In the genomic region with DNA sequence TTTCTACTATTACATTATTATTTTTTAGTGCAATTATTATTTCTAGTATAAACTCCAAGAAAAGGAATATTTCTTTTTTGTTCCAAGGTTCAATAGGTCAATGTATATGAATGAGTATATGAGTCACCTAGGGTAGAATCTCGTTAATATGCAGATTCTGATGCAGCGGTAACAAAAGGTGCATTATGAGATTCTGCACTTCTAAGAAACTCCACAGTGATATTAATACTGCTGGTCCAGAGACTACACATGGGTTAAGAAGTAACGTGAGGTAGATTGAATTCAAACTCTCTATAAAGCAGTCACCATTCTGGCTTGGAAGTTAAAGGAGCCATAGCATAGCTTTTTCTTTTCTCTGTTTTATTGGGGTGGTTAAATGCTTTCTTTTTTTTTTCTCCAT, we compare ENCODE assay signal across 35 cellular contexts.
"Had no signal": no experiment of that assay in that cellular context is flagged by ENCODE, and none has a peak within 500 bp of the region (broad histone marks: within the 10 kb centered on the region; RNA-seq: fewer than 3 reads in every experiment).

No MANE protein-coding gene starts in this region.

- H3K27me3 ChIP-seq: ascending aorta, cardiac muscle cell had no signal

- DNase-seq: activated B cell treated with CpG ODN at 0.5 μM for 24 hours; activated CD4-positive, alpha-beta memory T cell treated with anti-CD3 and anti-CD28 coated beads for 36 hours; activated CD4-positive, alpha-beta T cell treated with anti-CD3 and anti-CD28 coated beads for 4 hours; activated CD4-positive, alpha-beta T cell treated with anti-CD3 and anti-CD28 coated beads, Interleukin-2, amount 10 ng/mL, durations not matched to agents 24 days and 14 days; activated CD4-positive, alpha-beta T cell treated with anti-CD3 and anti-CD28 coated beads, Interleukin-2, amount 50 U/mL, for 1 hour; activated CD4-positive, alpha-beta T cell treated with anti-CD3 and anti-CD28 coated beads, Interleukin-2, amount 50 U/mL, for 4 hours; activated CD8-positive, alpha-beta memory T cell treated with anti-CD3 and anti-CD28 coated beads, Interleukin-2, amount 50 U/mL, for 4 hours; activated CD8-positive, alpha-beta T cell treated with anti-CD3 and anti-CD28 coated beads for 36 hours; activated effector memory CD4-positive, alpha-beta T cell treated with anti-CD3 and anti-CD28 coated beads, Interleukin-2, amount 50 U/mL, for 16 hours; activated naive CD4-positive, alpha-beta T cell treated with anti-CD3 and anti-CD28 coated beads, Interleukin-2, amount 10 ng/mL, durations not matched to agents 7 days and 5 days; activated naive CD4-positive, alpha-beta T cell treated with Interleukin-2 at 50 U/mL for 16 hours; activated naive CD8-positive, alpha-beta T cell treated with anti-CD3 and anti-CD28 coated beads, Interleukin-2, amount 10 ng/mL, durations not matched to agents 7 days and 5 days; activated naive CD8-positive, alpha-beta T cell treated with anti-CD3 and anti-CD28 coated beads, Interleukin-2, amount 50 U/mL, for 24 hours; activated T-cell treated with anti-CD3 and anti-CD28 coated beads for 4 hours; activated T-cell treated with anti-CD3 and anti-CD28 coated beads, Interleukin-2, amount 50 U/mL, for 1 hour; activated T-cell treated with anti-CD3 and anti-CD28 coated beads, Interleukin-2, amount 50 U/mL, for 4 hours; activated T-cell treated with anti-CD3 and anti-CD28 coated beads, Interleukin-2, amount 50 U/mL, for 72 hours; amygdala; anterior cingulate cortex; caudate nucleus; cerebellar nuclear complex; T-helper 1 cell; T-helper 2 cell; T-helper 9 cell had no signal

- ATAC-seq: activated CD8-positive, alpha-beta T cell treated with anti-CD3 and anti-CD28 coated beads for 36 hours; activated naive CD8-positive, alpha-beta T cell treated with anti-CD3 and anti-CD28 coated beads, Interleukin-2, amount 50 U/mL, for 24 hours; activated T-cell treated with anti-CD3 and anti-CD28 coated beads, Interleukin-2, amount 50 U/mL, for 4 hours; activated T-cell treated with anti-CD3 and anti-CD28 coated beads, Interleukin-2, amount 50 U/mL, for 72 hours; activated T-helper 17 cell treated with anti-CD3 and anti-CD28 coated beads, Interleukin-2, amount 50 U/mL, for 72 hours had no signal

- H3K36me3 ChIP-seq: ascending aorta, cardiac muscle cell had no signal

- H3K4me3 Mint-ChIP-seq: activated B cell treated with CpG ODN at 0.5 μM for 24 hours; activated CD4-positive, alpha-beta memory T cell treated with anti-CD3 and anti-CD28 coated beads for 36 hours; activated CD4-positive, alpha-beta T cell treated with anti-CD3 and anti-CD28 coated beads, Interleukin-2, amount 10 ng/mL, durations not matched to agents 24 days and 14 days; activated CD8-positive, alpha-beta T cell treated with anti-CD3 and anti-CD28 coated beads for 36 hours; activated naive CD4-positive, alpha-beta T cell treated with anti-CD3 and anti-CD28 coated beads, Interleukin-2, amount 10 ng/mL, durations not matched to agents 7 days and 5 days; activated naive CD4-positive, alpha-beta T cell treated with anti-CD3 and anti-CD28 coated beads, Interleukin-2, amount 50 U/mL, for 24 hours; activated naive CD8-positive, alpha-beta T cell; activated naive CD8-positive, alpha-beta T cell treated with anti-CD3 and anti-CD28 coated beads, Interleukin-2, amount 10 ng/mL, durations not matched to agents 7 days and 5 days; activated naive CD8-positive, alpha-beta T cell treated with anti-CD3 and anti-CD28 coated beads, Interleukin-2, amount 50 U/mL, for 24 hours; activated T-cell treated with anti-CD3 and anti-CD28 coated beads, Interleukin-2, amount 50 U/mL, for 4 hours; activated T-cell treated with anti-CD3 and anti-CD28 coated beads, Interleukin-2, amount 50 U/mL, for 72 hours; activated T-helper 1 cell treated with anti-CD3 and anti-CD28 coated beads, Interleukin-12 subunit alpha, Interleukin-12 subunit beta, Interleukin-2, Interleukin-4 antibody, amounts not matched to agents 30 ng/mL and 10 ng/mL and 1 ng/mL, durations not matched to agents 14 hours and 24 hours and 36 hours; activated T-helper 17 cell treated with anti-CD3 and anti-CD28 coated beads, Interleukin-2, amount 50 U/mL, for 72 hours; brain; central memory CD8-positive, alpha-beta T cell; T-helper 1 cell treated with Interleukin-12 subunit alpha and Interleukin-12 subunit beta and Interleukin-4 antibody, amounts not matched to agents 30 μg/mL and 1 μg/mL, for 36 hours; T-helper 2 cell treated with Interferon-gamma antibody and Interleukin-4, amounts not matched to agents 5 μg/mL and 100 μg/mL, for 36 hours had no signal

- H3K27ac ChIP-seq: cardiac muscle cell, VCaP had no signal

- H3K4me1 ChIP-seq: ascending aorta had no signal

- H3K9me3 Mint-ChIP-seq: activated B cell treated with CpG ODN at 0.5 μM for 24 hours; activated CD4-positive, alpha-beta memory T cell treated with anti-CD3 and anti-CD28 coated beads for 36 hours; activated CD8-positive, alpha-beta T cell treated with anti-CD3 and anti-CD28 coated beads for 36 hours; activated naive CD4-positive, alpha-beta T cell treated with anti-CD3 and anti-CD28 coated beads, Interleukin-2, amount 10 ng/mL, durations not matched to agents 7 days and 5 days; activated naive CD8-positive, alpha-beta T cell treated with anti-CD3 and anti-CD28 coated beads, Interleukin-2, amount 10 ng/mL, durations not matched to agents 7 days and 5 days; activated naive CD8-positive, alpha-beta T cell treated with anti-CD3 and anti-CD28 coated beads, Interleukin-2, amount 50 U/mL, for 24 hours; activated T-cell treated with anti-CD3 and anti-CD28 coated beads, Interleukin-2, amount 50 U/mL, for 4 hours; activated T-helper 17 cell treated with anti-CD3 and anti-CD28 coated beads, Interleukin-2, amount 50 U/mL, for 72 hours; brain; central memory CD8-positive, alpha-beta T cell; T-helper 1 cell treated with Interleukin-12 subunit alpha and Interleukin-12 subunit beta and Interleukin-4 antibody, amounts not matched to agents 30 μg/mL and 1 μg/mL, for 36 hours; T-helper 2 cell treated with Interferon-gamma antibody and Interleukin-4, amounts not matched to agents 5 μg/mL and 100 μg/mL, for 36 hours had no signal

- H3K9me3 ChIP-seq: ascending aorta had no signal

- H3K4me1 Mint-ChIP-seq: activated naive CD4-positive, alpha-beta T cell treated with anti-CD3 and anti-CD28 coated beads, Interleukin-2, amount 10 ng/mL, durations not matched to agents 7 days and 5 days; activated naive CD8-positive, alpha-beta T cell treated with anti-CD3 and anti-CD28 coated beads, Interleukin-2, amount 10 ng/mL, durations not matched to agents 7 days and 5 days; activated T-helper 17 cell treated with anti-CD3 and anti-CD28 coated beads, Interleukin-2, amount 50 U/mL, for 72 hours; central memory CD8-positive, alpha-beta T cell had no signal

- H3K4me3 ChIP-seq: ascending aorta, cardiac muscle cell had no signal

- H3K27me3 Mint-ChIP-seq: activated B cell treated with CpG ODN at 0.5 μM for 24 hours; activated CD4-positive, alpha-beta memory T cell treated with anti-CD3 and anti-CD28 coated beads for 36 hours; activated CD4-positive, alpha-beta T cell treated with anti-CD3 and anti-CD28 coated beads, Interleukin-2, amount 10 ng/mL, durations not matched to agents 24 days and 14 days; activated CD8-positive, alpha-beta T cell treated with anti-CD3 and anti-CD28 coated beads for 36 hours; activated naive CD4-positive, alpha-beta T cell treated with anti-CD3 and anti-CD28 coated beads, Interleukin-2, amount 10 ng/mL, durations not matched to agents 7 days and 5 days; activated naive CD4-positive, alpha-beta T cell treated with anti-CD3 and anti-CD28 coated beads, Interleukin-2, amount 50 U/mL, for 24 hours; activated naive CD8-positive, alpha-beta T cell; activated naive CD8-positive, alpha-beta T cell treated with anti-CD3 and anti-CD28 coated beads, Interleukin-2, amount 10 ng/mL, durations not matched to agents 7 days and 5 days; activated naive CD8-positive, alpha-beta T cell treated with anti-CD3 and anti-CD28 coated beads, Interleukin-2, amount 50 U/mL, for 24 hours; activated T-helper 17 cell treated with anti-CD3 and anti-CD28 coated beads, Interleukin-2, amount 50 U/mL, for 72 hours had no signal

- H3K27ac Mint-ChIP-seq: activated B cell treated with CpG ODN at 0.5 μM for 24 hours; activated CD4-positive, alpha-beta memory T cell treated with anti-CD3 and anti-CD28 coated beads for 36 hours; activated CD4-positive, alpha-beta T cell treated with anti-CD3 and anti-CD28 coated beads, Interleukin-2, amount 10 ng/mL, durations not matched to agents 24 days and 14 days; activated CD8-positive, alpha-beta T cell treated with anti-CD3 and anti-CD28 coated beads for 36 hours; activated naive CD4-positive, alpha-beta T cell treated with anti-CD3 and anti-CD28 coated beads, Interleukin-2, amount 10 ng/mL, durations not matched to agents 7 days and 5 days; activated naive CD4-positive, alpha-beta T cell treated with anti-CD3 and anti-CD28 coated beads, Interleukin-2, amount 50 U/mL, for 24 hours; activated naive CD8-positive, alpha-beta T cell; activated naive CD8-positive, alpha-beta T cell treated with anti-CD3 and anti-CD28 coated beads, Interleukin-2, amount 10 ng/mL, durations not matched to agents 7 days and 5 days; activated naive CD8-positive, alpha-beta T cell treated with anti-CD3 and anti-CD28 coated beads, Interleukin-2, amount 50 U/mL, for 24 hours; activated T-cell treated with anti-CD3 and anti-CD28 coated beads, Interleukin-2, amount 50 U/mL, for 72 hours; activated T-helper 1 cell treated with anti-CD3 and anti-CD28 coated beads, Interleukin-12 subunit alpha, Interleukin-12 subunit beta, Interleukin-2, Interleukin-4 antibody, amounts not matched to agents 30 ng/mL and 10 ng/mL and 1 ng/mL, durations not matched to agents 14 hours and 24 hours and 36 hours; activated T-helper 17 cell treated with anti-CD3 and anti-CD28 coated beads, Interleukin-2, amount 50 U/mL, for 72 hours; T-helper 1 cell treated with Interleukin-12 subunit alpha and Interleukin-12 subunit beta and Interleukin-4 antibody, amounts not matched to agents 30 μg/mL and 1 μg/mL, for 36 hours; T-helper 2 cell treated with Interferon-gamma antibody and Interleukin-4, amounts not matched to agents 5 μg/mL and 100 μg/mL, for 36 hours had no signal

- H3K36me3 Mint-ChIP-seq: activated CD4-positive, alpha-beta memory T cell treated with anti-CD3 and anti-CD28 coated beads for 36 hours; activated naive CD8-positive, alpha-beta T cell; brain had no signal
